ENCODE assay signal across 17 cellular contexts in the genomic region with DNA sequence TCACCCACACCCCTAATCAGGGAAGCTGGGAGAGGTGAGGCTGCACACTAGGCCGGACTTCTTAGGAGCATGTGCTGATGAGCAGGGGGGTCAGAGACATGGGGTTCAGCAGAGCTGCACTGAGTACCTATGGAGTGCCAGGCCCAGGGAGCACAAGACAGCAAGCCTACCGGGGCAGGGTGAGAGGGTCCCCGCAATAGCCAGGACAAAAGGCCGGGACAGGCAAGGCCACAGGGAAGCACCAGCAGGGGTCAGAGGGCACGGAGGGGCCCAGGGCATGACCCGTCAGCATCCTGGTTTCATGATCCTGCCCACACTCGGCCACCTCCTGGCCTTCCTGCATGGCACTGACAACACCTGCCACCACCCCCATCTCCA.
A peak's percentile ranks its signal among the peaks of the same experiment; 100 is the strongest.
DNase-seq lines count a peak whose midpoint lies in the region; ATAC-seq and TF ChIP-seq lines count a peak whose summit lies in the region.
"Had no signal": no experiment of that assay in that cellular context is flagged by ENCODE, and none has a peak within 500 bp of the region (broad histone marks: within the 10 kb centered on the region; RNA-seq: fewer than 3 reads in every experiment).

No MANE protein-coding gene starts in this region.

- DNase-seq in DMS53 (lab: John Stamatoyannopoulos, UW): peak; percentile 54
- no peak for DNase-seq in DMS53 treated with DMSO at 0.1 percent for 48 hours (lab: John Stamatoyannopoulos, UW; ENCODE audit: unreplicated experiment)
- DNase-seq in left lobe of liver (ENCODE audit: low spot score): no peak
- no peak for DNase-seq in sigmoid colon
- no peak for DNase-seq in uterus
- DNase-seq in NCI-H82 treated with DMSO at 0.1 percent for 48 hours (lab: John Stamatoyannopoulos, UW; ENCODE audit: unreplicated experiment): no peak
- no peak for DNase-seq in activated CD4-positive, alpha-beta T cell treated with anti-CD3 and anti-CD28 coated beads, Interleukin-2, amount 50 U/mL, for 1 hour
- DNase-seq in effector CD4-positive, alpha-beta T cell: no peak
- DNase-seq: activated effector memory CD4-positive, alpha-beta T cell treated with Interleukin-2 at 50 U/mL for 16 hours; GOT3; KG1; left colon; NCI-H1694; NCI-H526 treated with DMSO at 0.1 percent for 48 hours; SIG-M5; stimulated activated CD8-positive, alpha-beta memory T cell treated with anti-CD3 and anti-CD28 coated beads, Interleukin-4, amount 100 ng/mL, for 48 hours had no signal

- H3K4me1 ChIP-seq in sigmoid colon: peaks cover 0 to 100% (median 100%) of the 10 kb centered on the region in 4 donors
- H3K4me1 ChIP-seq in uterus: peaks cover 53 to 59% of the 10 kb centered on the region in 2 donors

- 84 to 85% methylated on average over 7 of the region's 7 CpGs for WGBS in sigmoid colon, 2 donors

- no peak for TF ChIP-seq CTCF in sigmoid colon (IDR thresholded peaks at IDR 0.05)
- no peak for TF ChIP-seq CTCF in uterus (IDR thresholded peaks at IDR 0.05)

- H3K27me3 ChIP-seq in sigmoid colon: no peaks in the 10 kb centered on the region
- no peaks in the 10 kb centered on the region for H3K27me3 ChIP-seq in uterus

- intact Hi-C loops in sigmoid colon (cut with DNase I) (no loop called here), uterus (cut with DNase I; ENCODE audit: low total_unique reads) (no loop called here)

- H3K27ac ChIP-seq in sigmoid colon (peak overlapping the region; percentile 94 to 98 (median 98)), uterus (peak overlapping the region; percentile 92 to 97)
- H3K27ac ChIP-seq: 22Rv1 had no signal

- no peaks in the 10 kb centered on the region for H3K9me3 ChIP-seq in sigmoid colon
- no peaks in the 10 kb centered on the region for H3K9me3 ChIP-seq in uterus

- TF ChIP-seq EP300 in sigmoid colon (IDR thresholded peaks at IDR 0.05): no peak

- TF ChIP-seq POLR2A in sigmoid colon (IDR thresholded peaks at IDR 0.05) (no peak), uterus (IDR thresholded peaks at IDR 0.05) (no peak)

- peaks cover 0 to 18% (median 0%) of the 10 kb centered on the region in 4 donors for H3K36me3 ChIP-seq in sigmoid colon
- no peaks in the 10 kb centered on the region for H3K36me3 ChIP-seq in uterus

- H3K4me3 ChIP-seq in sigmoid colon (peak overlapping the region in 3 of 4 donors; percentile 7 to 20 (median 9)), uterus (no peak overlapping the region)

- peak; percentile 8 for ATAC-seq in left lobe of liver

Comparison
In these comparisons a context has a peak if more than half of its experiments do, and no peak if none do; other contexts are left out.
1. H3K4me3 ChIP-seq: peak in sigmoid colon (3 of 4); none in uterus (0 of 2).